ENCODE assay signal across 8 cellular contexts in genomic region chr19:10580979-10581631, GRCh38. TPM values are rescaled to one million over a fixed set of nuclear protein-coding genes. Genes with fewer than 3 reads are reported as not detected.
DNase-seq lines count a peak whose midpoint lies in the region; ATAC-seq and TF ChIP-seq lines count a peak whose summit lies in the region.

No MANE protein-coding gene starts in this region.

- WGBS in hepatocyte (ENCODE audit: low lambda C conversion rate, missing lambda C conversion rate): 49% methylated on average over 31 of the region's 31 CpGs

- H3K27ac ChIP-seq in ascending aorta (no peak overlapping the region), hepatocyte (no peak overlapping the region), gastrocnemius medialis (no peak overlapping the region)

- intact Hi-C loops in ascending aorta (cut with DNase I): loop anchor here (1.0 to 5.0 kb wide), 3 partner anchors 46 to 118 kb away; partner anchors contain the start of gene SLC44A2
- intact Hi-C loops in gastrocnemius medialis (cut with DNase I; ENCODE audit: low total_unique reads): loop anchor here (1.0 to 5.0 kb wide), 2 partner anchors 63 to 116 kb away; no protein-coding TSS in a partner anchor

- H3K79me2 ChIP-seq in hepatocyte: peaks cover 4% of the 10 kb centered on the region

- H4K20me1 ChIP-seq in hepatocyte (ENCODE audit: insufficient read depth, poor library complexity, severe bottlenecking): no peaks in the 10 kb centered on the region

- ATAC-seq in gastrocnemius medialis: peak; percentile 93 to 97
- no peak for ATAC-seq in HG02884 (IDR thresholded peaks at IDR 0.05; ENCODE audit: unreplicated experiment)

- no peaks in the 10 kb centered on the region for H3K9me2 ChIP-seq in hepatocyte (replicated peaks; ENCODE audit: insufficient read depth)

- peak; percentile 24 to 52 for DNase-seq in NCI-H187 (lab: John Stamatoyannopoulos, UW)
- no peak for DNase-seq in NCI-H187 treated with DMSO at 0.1 percent for 48 hours (lab: John Stamatoyannopoulos, UW)
- DNase-seq in NCI-H1930 (lab: John Stamatoyannopoulos, UW): peak; percentile 64 to 75
- peak; percentile 68 for DNase-seq in T-helper 22 cell (ENCODE audit: low read depth)
- peak; percentile 60 to 95 for DNase-seq in ascending aorta (ENCODE audit: low spot score in 2 of 2)
- DNase-seq in hepatocyte (ENCODE audit: low spot score): peak; percentile 96
- DNase-seq in gastrocnemius medialis: peak; percentile 68 to 87

- H2AFZ ChIP-seq in hepatocyte: no peak overlapping the region

- no peak for TF ChIP-seq POLR2A in gastrocnemius medialis (IDR thresholded peaks at IDR 0.05)

- TF ChIP-seq CTCF in ascending aorta (IDR thresholded peaks at IDR 0.05) (peak; percentile 98 to 99 (median 99)), hepatocyte (IDR thresholded peaks at IDR 0.05; ENCODE audit: poor library complexity) (peak; percentile 97), gastrocnemius medialis (IDR thresholded peaks at IDR 0.05 in 4 of 5, conservative IDR thresholded peaks at IDR 0.05 in 1 of 5) (peak; percentile 98 to 100 (median 99))

- H3K4me1 ChIP-seq in ascending aorta (peaks cover 0 to 3% of the 10 kb centered on the region in 2 donors), hepatocyte (ENCODE audit: insufficient read depth) (no peaks in the 10 kb centered on the region), gastrocnemius medialis (peaks cover 0 to 4% of the 10 kb centered on the region in 2 donors)

- no peaks in the 10 kb centered on the region for H3K36me3 ChIP-seq in ascending aorta
- no peaks in the 10 kb centered on the region for H3K36me3 ChIP-seq in hepatocyte (replicated peaks; ENCODE audit: insufficient read depth, low read depth)
- H3K36me3 ChIP-seq in gastrocnemius medialis: no peaks in the 10 kb centered on the region

- H3K4me2 ChIP-seq in hepatocyte: no peak overlapping the region

- H3K9me3 ChIP-seq in ascending aorta: no peaks in the 10 kb centered on the region
- no peaks in the 10 kb centered on the region for H3K9me3 ChIP-seq in hepatocyte (ENCODE audit: low read depth)
- no peaks in the 10 kb centered on the region for H3K9me3 ChIP-seq in gastrocnemius medialis

- H3K4me3 ChIP-seq in ascending aorta: no peak overlapping the region
- no peak overlapping the region for H3K4me3 ChIP-seq in hepatocyte
- H3K4me3 ChIP-seq in gastrocnemius medialis: peak overlapping the region in 3 of 4 donors; percentile 28 to 44 (median 44)

- no peaks in the 10 kb centered on the region for H3K27me3 ChIP-seq in ascending aorta
- H3K27me3 ChIP-seq in hepatocyte: no peaks in the 10 kb centered on the region
- no peaks in the 10 kb centered on the region for H3K27me3 ChIP-seq in gastrocnemius medialis

- in situ Hi-C loops in gastrocnemius medialis (cut with MboI; ENCODE audit: low sequenced_read_pairs in 4 of 4): loop anchor here (5.0 kb wide), 2 partner anchors 61 to 66 kb away; no protein-coding TSS in a partner anchor

RNA-seq across cellular contexts. Expression of gene AP1M2, which starts 6.0 kb away (rescaled TPM):
- total RNA-seq in ascending aorta: not detected
- total RNA-seq in hepatocyte: 63.7 and 66.5 TPM in 2 replicates
- polyA plus RNA-seq in hepatocyte: 67.4 and 69.4 TPM in 2 replicates
- under 1 TPM in 1 of 4 donors, not detected in 3; 0.32 TPM for total RNA-seq in gastrocnemius medialis

RNA-seq across cellular contexts. Expression of gene CDKN2D, which starts 12.3 kb away (rescaled TPM):
- 20.3 TPM for total RNA-seq in ascending aorta
- 5.0 and 6.4 TPM in 2 replicates for total RNA-seq in hepatocyte
- polyA plus RNA-seq in hepatocyte: 13.9 and 15.0 TPM in 2 replicates
- total RNA-seq in gastrocnemius medialis: 10 to 100 TPM in 3 of 4 donors, 1 to 10 TPM in 1; 7.3 to 18.1 (median 13.4) TPM

RNA-seq across cellular contexts. Expression of gene KRI1, which starts 15.3 kb away (rescaled TPM):
- total RNA-seq in ascending aorta (21.9 TPM), hepatocyte (7.8 and 9.2 TPM in 2 replicates), gastrocnemius medialis (10 to 100 TPM; 16.8 to 24.1 (median 19.9) TPM)
- 18.3 and 22.0 TPM in 2 replicates for polyA plus RNA-seq in hepatocyte

RNA-seq across cellular contexts. Expression of gene ATG4D, which starts 37.4 kb away (rescaled TPM):
- total RNA-seq in ascending aorta (11.0 TPM), hepatocyte (13.1 and 24.1 TPM in 2 replicates), gastrocnemius medialis (100 to 1,000 TPM in 2 of 4 donors, 10 to 100 TPM in 2; 67.6 to 127 (median 96.0) TPM)
- 34.5 and 40.0 TPM in 2 replicates for polyA plus RNA-seq in hepatocyte

RNA-seq across cellular contexts. Expression of gene SLC44A2, which starts 44.2 kb away (rescaled TPM):
- total RNA-seq in ascending aorta (354 TPM), hepatocyte (37.2 and 44.4 TPM in 2 replicates), gastrocnemius medialis (100 to 1,000 TPM in 2 of 4 donors, 10 to 100 TPM in 2; 51.1 to 168 (median 105) TPM)
- polyA plus RNA-seq in hepatocyte: 91.3 and 100 TPM in 2 replicates

Comparison
In these comparisons a context has a peak if more than half of its experiments do, and no peak if none do; other contexts are left out.
1. H3K4me3 ChIP-seq: peak in gastrocnemius medialis (3 of 4); none in ascending aorta (0 of 2) and hepatocyte (single experiment).
2. RNA of gene AP1M2, which starts 6.0 kb away (total RNA-seq): 63.7 to 66.5 TPM in hepatocyte; not detected in ascending aorta (single experiment) and 0.32 TPM in gastrocnemius medialis; every median in the first group is over 10 times any median in the second.
3. Peak in every context shown above with its lines, with median percentiles within 50 percentile points of each other: CTCF ChIP-seq.